Comparison of ENCODE assay signal across 1 cellular context in genomic region chr16:74216319-74216718, GRCh38.
TF ChIP-seq lines count a peak whose summit lies in the region.

No MANE protein-coding gene starts in this region.

TF ChIP-seq in GM23338, 12 proteins besides CTCF, POLR2A, EP300 and RAD21 (continued from another document):
- no peak for TF ChIP-seq REST (IDR thresholded peaks at IDR 0.05; ENCODE audit: unreplicated experiment)
- TF ChIP-seq ZNF114 (CRISPR knock-in tag; IDR thresholded peaks at IDR 0.05), result no peak
- TF ChIP-seq ZNF462 (CRISPR knock-in tag; IDR thresholded peaks at IDR 0.05), result no peak
- no peak for TF ChIP-seq POLR2AphosphoS5 (IDR thresholded peaks at IDR 0.05; ENCODE audit: low read depth)
- TF ChIP-seq CREB1 (CRISPR knock-in tag; IDR thresholded peaks at IDR 0.05; ENCODE audit: low read depth), result no peak
- no peak for TF ChIP-seq JUNB (IDR thresholded peaks at IDR 0.05; ENCODE audit: unreplicated experiment)
- TF ChIP-seq STAT1 (IDR thresholded peaks at IDR 0.05; ENCODE audit: unreplicated experiment), result no peak
TF ChIP-seq in GM23338: peak in this region for 0.
